8 cellular contexts compared by ENCODE assay signal in genomic region chr5:77143998-77144836, GRCh38. TPM values are rescaled to one million over a fixed set of nuclear protein-coding genes. Genes with fewer than 3 reads are reported as not detected.
DNase-seq lines count a peak whose midpoint lies in the region; ATAC-seq, FAIRE-seq and TF ChIP-seq lines count a peak whose summit lies in the region.

No MANE protein-coding gene starts in this region.

- H3K4me1 ChIP-seq in A549 = peaks cover 28% of the 10 kb centered on the region

- TF ChIP-seq CTCF in A549 (IDR thresholded peaks at IDR 0.05) = peak; percentile 90
- TF ChIP-seq CTCF in GM13977 (IDR thresholded peaks at IDR 0.05; ENCODE audit: extremely low read depth, insufficient read depth, missing control alignments) = peak; percentile 94
- peak; percentile 86 to 88 for TF ChIP-seq CTCF in brain (conservative IDR thresholded peaks at IDR 0.05)

- ATAC-seq in A549 (peak; percentile 90 to 97), GM19328 (IDR thresholded peaks at IDR 0.05; ENCODE audit: unreplicated experiment) (no peak)

- H3K36me3 Mint-ChIP-seq in brain = no peaks in the 10 kb centered on the region

- no peak for TF ChIP-seq EP300 in A549 (IDR thresholded peaks at IDR 0.05)

- no peak overlapping the region for H3K4me3 ChIP-seq in A549

- no peaks in the 10 kb centered on the region for H3K27me3 Mint-ChIP-seq in brain

- POLR2A ChIA-PET in A549 (lab: Yijun Ruan, JAX) = interaction anchor here (1.6 kb wide), 1 partner anchor 58 kb away, joined by 3 read pairs; the partner anchor contains the start of gene ZBED3

- peak overlapping the region; percentile 46 for H3K4me2 ChIP-seq in A549

- no peaks in the 10 kb centered on the region for H3K9me3 Mint-ChIP-seq in brain

- TF ChIP-seq POLR2A in A549 (IDR thresholded peaks at IDR 0.05; ENCODE audit: low read length) = no peak

- CTCF ChIA-PET in A549 (lab: Yijun Ruan, JAX) = interaction anchor here (0.6 to 5.3 kb wide), 53 partner anchors 9 to 621 kb away, joined by 3 to 40 read pairs (median 4); partner anchors contain the start of gene WDR41

- 26% methylated on average over 14 of the region's 14 CpGs for WGBS in A549 (ENCODE audit: missing lambda C conversion rate)

- in situ Hi-C loops in GM13977 (cut with MboI; ENCODE audit: low pct_unique_long_range_greater_than_20kb, low sequenced_read_pairs, unreplicated experiment) = no loop called here

- H3K27ac Mint-ChIP-seq in brain = peak overlapping the region in 1 of 5 experiments; percentile 28

- peak; percentile 55 to 85 for DNase-seq in A549 (ENCODE audit: low read depth in 1 of 2, low spot score in 1 of 2)
- peak; percentile 53 for DNase-seq in GM13977 (ENCODE audit: low spot score)
- peak; percentile 21 for DNase-seq in NCI-H146 treated with DMSO at 0.1 percent for 48 hours (lab: John Stamatoyannopoulos, UW; ENCODE audit: unreplicated experiment)
- peak; percentile 44 for DNase-seq in UCSD-AML1 (lab: John Stamatoyannopoulos, UW; ENCODE audit: unreplicated experiment)
- DNase-seq in iPS-NIHi11 (ENCODE audit: low spot score) = peak; percentile 70
- peak; percentile 27 to 51 for DNase-seq in stimulated activated CD4-positive, alpha-beta T cell treated with anti-CD3 and anti-CD28 coated beads, Interleukin-12 subunit alpha, Interleukin-12 subunit beta, amount 100 ng/mL, for 24 hours (ENCODE audit: low read depth in 2 of 2)

- peak; percentile 95 to 97 for TF ChIP-seq RAD21 in A549 (conservative IDR thresholded peaks at IDR 0.05 in 1 of 2, IDR thresholded peaks at IDR 0.05 in 1 of 2)

- peaks cover 19% of the 10 kb centered on the region for H3K4me1 Mint-ChIP-seq in brain

- peak overlapping the region; percentile 58 to 80 for H3K27ac ChIP-seq in A549

- FAIRE-seq in A549 (lab: Jason Lieb, UNC) = peak; percentile 86

- H3K9me3 ChIP-seq in A549 = no peaks in the 10 kb centered on the region

- no peak overlapping the region for H3K4me3 Mint-ChIP-seq in brain

TF ChIP-seq in A549, 52 proteins besides CTCF, POLR2A, EP300 and RAD21:
- TF ChIP-seq MAX (IDR thresholded peaks at IDR 0.05) (peak; percentile 28; the same call in 1 of the 2 replicates), SMC3 (IDR thresholded peaks at IDR 0.05) (peak; percentile 93), GATA3 (IDR thresholded peaks at IDR 0.05; ENCODE audit: borderline replicate concordance) (no peak), ATOH8 (CRISPR knock-in tag; IDR thresholded peaks at IDR 0.05; ENCODE audit: low read depth) (no peak)

RNA-seq across cellular contexts. Expression of gene ZBED3, which starts 57.1 kb away (rescaled TPM):
- polyA plus RNA-seq in A549 (2011; rRNA removed) (9.9 and 10.5 TPM in 2 replicates), A549 (2017; fragmentation: RNase III; extraction: RNeasy Plus Mini Kit Qiagen cat#74134 plus additional on column Dnase treatment) (3.7 to 4.2 TPM (median 4.1 TPM) in 3 replicates), brain (ENCODE audit: insufficient read depth, low read depth, low replicate concordance) (13.8 TPM)
- 3.0 and 4.3 TPM in 2 replicates for polyA plus RNA-seq in A549 (2012; cell fraction: cytosol; rRNA removed)
- polyA plus RNA-seq in A549 (2012; cell fraction: nucleus; rRNA removed) = 2.3 and 3.2 TPM in 2 replicates
- 5.8 and 6.0 TPM in 2 replicates for polyA minus RNA-seq in A549 (2011; rRNA and poly(A)+ RNA removed)
